Comparison of ENCODE assay signal across 19 cellular contexts in genomic region chr6:131470549-131470948, GRCh38.
DNase-seq lines count a peak whose midpoint lies in the region.
"Had no signal": no experiment of that assay in that cellular context is flagged by ENCODE, and none has a peak within 500 bp of the region (broad histone marks: within the 10 kb centered on the region; RNA-seq: fewer than 3 reads in every experiment).

No MANE protein-coding gene starts in this region.

- DNase-seq in Ammon's horn (ENCODE audit: low spot score) (peak; percentile 38), M059J (ENCODE audit: low read depth) (peak; percentile 35), inferior parietal cortex (ENCODE audit: extremely low spot score) (peak; percentile 45), medulla oblongata (ENCODE audit: extremely low spot score) (no peak), SIG-M5 treated with dmso at 0.1 percent for 504 hours (lab: John Stamatoyannopoulos, UW; ENCODE audit: unreplicated experiment) (no peak), mesenteric fat pad (ENCODE audit: low spot score) (no peak)
- DNase-seq: DND-41, GDM1, GOT3, MG63, NCI-H1105, NCI-H2081, NCI-H345, NCI-H526, RPMI8226, SIG-M5 had no signal

- peak overlapping the region; percentile 63 for H3K27ac ChIP-seq in angular gyrus (ENCODE audit: low read depth, low read length)
- H3K27ac ChIP-seq: BLaER1 treated with 17β-estradiol and CSF1 and Interleukin-3, amounts not matched to agents 10 nM and 100 nM; KMS-11 had no signal

Comparison
In these comparisons a context has a peak if more than half of its experiments do, and no peak if none do; other contexts are left out.
1. DNase-seq: peak in Ammon's horn (single experiment), M059J (single experiment) and inferior parietal cortex (single experiment); none in medulla oblongata (single experiment), SIG-M5 treated with dmso at 0.1 percent for 504 hours (single experiment) and mesenteric fat pad (single experiment).